ENCODE assay signal across 8 cellular contexts in the genomic region with DNA sequence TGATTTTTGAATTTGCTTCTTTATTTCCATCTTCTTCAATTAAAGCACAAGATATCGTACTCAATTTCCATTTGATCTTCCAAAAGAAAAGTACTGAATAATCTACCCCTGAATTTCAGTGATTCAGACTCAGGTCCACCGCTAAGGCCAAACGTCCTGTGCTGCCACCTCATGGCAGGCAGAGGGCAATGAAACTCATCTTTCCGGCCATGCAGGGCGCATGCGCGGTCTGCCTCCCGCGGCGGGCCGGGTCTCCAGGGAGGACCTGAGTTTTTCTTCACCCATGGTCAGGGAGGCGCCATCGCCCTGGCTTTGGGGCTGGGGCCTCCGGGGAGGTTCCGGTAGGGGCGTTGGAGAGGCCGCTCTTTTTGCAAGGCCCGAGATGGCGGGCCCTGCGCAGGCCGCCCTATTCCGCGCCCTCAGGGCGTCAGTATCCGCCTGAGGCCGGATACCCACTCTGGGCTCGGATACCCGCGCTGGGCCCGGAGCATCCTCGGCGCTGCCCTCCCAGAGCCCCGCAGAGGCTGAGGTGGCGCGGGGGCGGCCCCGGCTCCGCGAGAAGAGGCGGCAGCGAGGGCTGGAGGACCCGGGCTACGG.
DNase-seq lines count a peak whose midpoint lies in the region.

No MANE protein-coding gene starts in this region.

- DNase-seq in AG08395 (ENCODE audit: low spot score) (peak; percentile 83), GM19238 (ENCODE audit: insufficient read length, low spot score) (peak; percentile 29), NCI-H1930 (lab: John Stamatoyannopoulos, UW) (peak; percentile 47 to 71), SW480 (ENCODE audit: low spot score) (peak; percentile 62), fibroblast of gingiva (ENCODE audit: low read depth) (peak; percentile 77), midbrain (lab: John Stamatoyannopoulos, UW) (peak; percentile 54)
- peak; percentile 36 to 70 (median 48) for DNase-seq in activated naive CD4-positive, alpha-beta T cell (lab: John Stamatoyannopoulos, UW)
- DNase-seq in stimulated activated CD4-positive, alpha-beta T cell treated with anti-CD3 and anti-CD28 coated beads, Interleukin-4, amount 100 ng/mL, for 24 hours, result peak; percentile 63

Comparison
In these comparisons a context has a peak if more than half of its experiments do, and no peak if none do; other contexts are left out.
1. Peak in every context shown above with its lines: DNase-seq.
2. DNase-seq: peak in every context shown above with its lines; median percentile 83 in AG08395; 77 in fibroblast of gingiva; 63 in stimulated activated CD4-positive, alpha-beta T cell treated with anti-CD3 and anti-CD28 coated beads, Interleukin-4, amount 100 ng/mL, for 24 hours; 62 in SW480; 59 in NCI-H1930; 54 in midbrain; 48 in activated naive CD4-positive, alpha-beta T cell; 29 in GM19238.